In the genomic region with DNA sequence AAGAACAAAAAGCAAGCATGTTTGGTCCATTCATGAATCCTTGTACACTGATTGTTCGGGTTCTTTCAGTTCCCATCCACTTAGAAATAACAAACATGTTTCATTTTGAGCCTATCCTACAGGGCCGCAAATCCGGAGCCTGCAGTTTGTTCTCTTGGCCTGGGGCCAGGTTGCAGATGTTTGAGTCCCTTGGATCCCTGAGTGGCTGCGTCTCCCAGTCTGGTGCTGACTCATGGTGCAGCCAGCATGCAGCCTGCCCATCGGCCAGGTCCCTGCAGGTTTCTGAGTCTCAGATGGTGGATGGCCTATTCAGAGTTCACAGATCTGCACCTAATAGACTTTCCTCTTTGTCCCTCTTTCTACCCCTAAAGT, we compare ENCODE assay signal across 8 cellular contexts. TPM values are rescaled to one million over a fixed set of nuclear protein-coding genes. Genes with fewer than 3 reads are reported as not detected.
DNase-seq lines count a peak whose midpoint lies in the region; ATAC-seq lines count a peak whose summit lies in the region.

No MANE protein-coding gene starts in this region.

- DNase-seq in DMS79 (lab: John Stamatoyannopoulos, UW): peak; percentile 95
- peak; percentile 70 for DNase-seq in NCI-H345 treated with DMSO at 0.1 percent for 48 hours (lab: John Stamatoyannopoulos, UW; ENCODE audit: unreplicated experiment)
- DNase-seq in dedifferentiated amniotic fluid mesenchymal stem cell (ENCODE audit: extremely low spot score): peak; percentile 75
- peak; percentile 30 for DNase-seq in occipital lobe (lab: John Stamatoyannopoulos, UW)
- DNase-seq in activated naive CD4-positive, alpha-beta T cell treated with Interleukin-2 at 50 U/mL for 16 hours: no peak
- no peak for DNase-seq in stimulated activated CD4-positive, alpha-beta T cell treated with anti-CD3 and anti-CD28 coated beads, Interleukin-2, amount 100 ng/mL, for 48 hours

- no peak for ATAC-seq in HG02642 (IDR thresholded peaks at IDR 0.05; ENCODE audit: poor library complexity, unreplicated experiment)
- ATAC-seq in GM18511 (IDR thresholded peaks at IDR 0.05; ENCODE audit: unreplicated experiment): no peak

RNA-seq across cellular contexts. Expression of gene DYNC1H1, which starts 1.9 kb away (rescaled TPM):
- 677 TPM for total RNA-seq in occipital lobe

Comparison
In these comparisons a context has a peak if more than half of its experiments do, and no peak if none do; other contexts are left out.
1. DNase-seq: peak in DMS79 (single experiment), NCI-H345 treated with DMSO at 0.1 percent for 48 hours (single experiment), dedifferentiated amniotic fluid mesenchymal stem cell (single experiment) and occipital lobe (single experiment); none in activated naive CD4-positive, alpha-beta T cell treated with Interleukin-2 at 50 U/mL for 16 hours (single experiment) and stimulated activated CD4-positive, alpha-beta T cell treated with anti-CD3 and anti-CD28 coated beads, Interleukin-2, amount 100 ng/mL, for 48 hours (0 of 2).